ENCODE assay signal across 1 cellular context in the genomic region with DNA sequence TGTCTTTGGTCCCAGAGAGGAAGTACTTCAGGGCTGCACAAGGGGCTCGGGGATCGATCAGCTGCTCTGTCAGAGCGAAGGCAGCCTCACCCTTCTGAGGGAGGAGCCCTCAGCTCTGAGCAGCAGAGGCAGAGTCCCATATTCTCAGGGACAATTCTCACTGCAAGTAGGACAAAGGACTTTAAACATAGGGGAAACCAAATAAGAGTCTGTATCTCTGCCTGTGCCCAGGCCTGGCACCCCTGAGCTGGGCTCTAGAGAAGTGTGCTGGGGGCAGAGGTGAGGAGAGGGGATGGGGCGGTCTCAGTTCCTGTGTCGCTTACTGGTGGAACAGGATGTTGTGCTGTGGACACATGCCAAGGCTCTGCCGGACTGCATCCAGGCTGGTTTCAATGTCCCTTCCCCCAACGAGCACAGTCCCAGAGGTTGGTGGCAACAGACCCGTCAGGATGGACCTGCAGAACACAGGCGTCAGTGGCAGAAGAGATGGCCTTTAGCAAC.
A peak's percentile ranks its signal among the peaks of the same experiment; 100 is the strongest.
TF ChIP-seq lines count a peak whose summit lies in the region.

No MANE protein-coding gene starts in this region.

TF ChIP-seq in K562, 482 proteins besides CTCF, POLR2A, EP300 and RAD21 (continued from another document and continues in another):
- TF ChIP-seq, protein P1, sequence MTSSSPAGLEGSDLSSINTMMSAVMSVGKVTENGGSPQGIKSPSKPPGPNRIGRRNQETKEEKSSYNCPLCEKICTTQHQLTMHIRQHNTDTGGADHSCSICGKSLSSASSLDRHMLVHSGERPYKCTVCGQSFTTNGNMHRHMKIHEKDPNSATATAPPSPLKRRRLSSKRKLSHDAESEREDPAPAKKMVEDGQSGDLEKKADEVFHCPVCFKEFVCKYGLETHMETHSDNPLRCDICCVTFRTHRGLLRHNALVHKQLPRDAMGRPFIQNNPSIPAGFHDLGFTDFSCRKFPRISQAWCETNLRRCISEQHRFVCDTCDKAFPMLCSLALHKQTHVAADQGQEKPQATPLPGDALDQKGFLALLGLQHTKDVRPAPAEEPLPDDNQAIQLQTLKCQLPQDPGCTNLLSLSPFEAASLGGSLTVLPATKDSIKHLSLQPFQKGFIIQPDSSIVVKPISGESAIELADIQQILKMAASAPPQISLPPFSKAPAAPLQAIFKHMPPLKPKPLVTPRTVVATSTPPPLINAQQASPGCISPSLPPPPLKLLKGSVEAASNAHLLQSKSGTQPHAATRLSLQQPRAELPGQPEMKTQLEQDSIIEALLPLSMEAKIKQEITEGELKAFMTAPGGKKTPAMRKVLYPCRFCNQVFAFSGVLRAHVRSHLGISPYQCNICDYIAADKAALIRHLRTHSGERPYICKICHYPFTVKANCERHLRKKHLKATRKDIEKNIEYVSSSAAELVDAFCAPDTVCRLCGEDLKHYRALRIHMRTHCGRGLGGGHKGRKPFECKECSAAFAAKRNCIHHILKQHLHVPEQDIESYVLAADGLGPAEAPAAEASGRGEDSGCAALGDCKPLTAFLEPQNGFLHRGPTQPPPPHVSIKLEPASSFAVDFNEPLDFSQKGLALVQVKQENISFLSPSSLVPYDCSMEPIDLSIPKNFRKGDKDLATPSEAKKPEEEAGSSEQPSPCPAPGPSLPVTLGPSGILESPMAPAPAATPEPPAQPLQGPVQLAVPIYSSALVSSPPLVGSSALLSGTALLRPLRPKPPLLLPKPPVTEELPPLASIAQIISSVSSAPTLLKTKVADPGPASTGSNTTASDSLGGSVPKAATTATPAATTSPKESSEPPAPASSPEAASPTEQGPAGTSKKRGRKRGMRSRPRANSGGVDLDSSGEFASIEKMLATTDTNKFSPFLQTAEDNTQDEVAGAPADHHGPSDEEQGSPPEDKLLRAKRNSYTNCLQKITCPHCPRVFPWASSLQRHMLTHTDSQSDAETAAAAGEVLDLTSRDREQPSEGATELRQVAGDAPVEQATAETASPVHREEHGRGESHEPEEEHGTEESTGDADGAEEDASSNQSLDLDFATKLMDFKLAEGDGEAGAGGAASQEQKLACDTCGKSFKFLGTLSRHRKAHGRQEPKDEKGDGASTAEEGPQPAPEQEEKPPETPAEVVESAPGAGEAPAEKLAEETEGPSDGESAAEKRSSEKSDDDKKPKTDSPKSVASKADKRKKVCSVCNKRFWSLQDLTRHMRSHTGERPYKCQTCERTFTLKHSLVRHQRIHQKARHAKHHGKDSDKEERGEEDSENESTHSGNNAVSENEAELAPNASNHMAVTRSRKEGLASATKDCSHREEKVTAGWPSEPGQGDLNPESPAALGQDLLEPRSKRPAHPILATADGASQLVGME (CRISPR knock-in tag; IDR thresholded peaks at IDR 0.05), result no peak
- no peak for TF ChIP-seq PHF20 (IDR thresholded peaks at IDR 0.05; ENCODE audit: partially characterized antibody)
- TF ChIP-seq, protein P2, sequence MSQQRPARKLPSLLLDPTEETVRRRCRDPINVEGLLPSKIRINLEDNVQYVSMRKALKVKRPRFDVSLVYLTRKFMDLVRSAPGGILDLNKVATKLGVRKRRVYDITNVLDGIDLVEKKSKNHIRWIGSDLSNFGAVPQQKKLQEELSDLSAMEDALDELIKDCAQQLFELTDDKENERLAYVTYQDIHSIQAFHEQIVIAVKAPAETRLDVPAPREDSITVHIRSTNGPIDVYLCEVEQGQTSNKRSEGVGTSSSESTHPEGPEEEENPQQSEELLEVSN (IDR thresholded peaks at IDR 0.05; ENCODE audit: borderline replicate concordance in 1 of 2, extremely low read depth in 1 of 2, insufficient read depth in 1 of 2, insufficient read length in 1 of 2, low read depth in 1 of 2, low read length in 1 of 2, poor library complexity in 1 of 2, severe bottlenecking in 1 of 2), result no peak
- TF ChIP-seq ZBTB17 (CRISPR knock-in tag; IDR thresholded peaks at IDR 0.05), result peak; percentile 85
- TF ChIP-seq, protein P3, sequence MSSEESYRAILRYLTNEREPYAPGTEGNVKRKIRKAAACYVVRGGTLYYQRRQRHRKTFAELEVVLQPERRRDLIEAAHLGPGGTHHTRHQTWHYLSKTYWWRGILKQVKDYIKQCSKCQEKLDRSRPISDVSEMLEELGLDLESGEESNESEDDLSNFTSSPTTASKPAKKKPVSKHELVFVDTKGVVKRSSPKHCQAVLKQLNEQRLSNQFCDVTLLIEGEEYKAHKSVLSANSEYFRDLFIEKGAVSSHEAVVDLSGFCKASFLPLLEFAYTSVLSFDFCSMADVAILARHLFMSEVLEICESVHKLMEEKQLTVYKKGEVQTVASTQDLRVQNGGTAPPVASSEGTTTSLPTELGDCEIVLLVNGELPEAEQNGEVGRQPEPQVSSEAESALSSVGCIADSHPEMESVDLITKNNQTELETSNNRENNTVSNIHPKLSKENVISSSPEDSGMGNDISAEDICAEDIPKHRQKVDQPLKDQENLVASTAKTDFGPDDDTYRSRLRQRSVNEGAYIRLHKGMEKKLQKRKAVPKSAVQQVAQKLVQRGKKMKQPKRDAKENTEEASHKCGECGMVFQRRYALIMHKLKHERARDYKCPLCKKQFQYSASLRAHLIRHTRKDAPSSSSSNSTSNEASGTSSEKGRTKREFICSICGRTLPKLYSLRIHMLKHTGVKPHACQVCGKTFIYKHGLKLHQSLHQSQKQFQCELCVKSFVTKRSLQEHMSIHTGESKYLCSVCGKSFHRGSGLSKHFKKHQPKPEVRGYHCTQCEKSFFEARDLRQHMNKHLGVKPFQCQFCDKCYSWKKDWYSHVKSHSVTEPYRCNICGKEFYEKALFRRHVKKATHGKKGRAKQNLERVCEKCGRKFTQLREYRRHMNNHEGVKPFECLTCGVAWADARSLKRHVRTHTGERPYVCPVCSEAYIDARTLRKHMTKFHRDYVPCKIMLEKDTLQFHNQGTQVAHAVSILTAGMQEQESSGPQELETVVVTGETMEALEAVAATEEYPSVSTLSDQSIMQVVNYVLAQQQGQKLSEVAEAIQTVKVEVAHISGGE (CRISPR knock-in tag; IDR thresholded peaks at IDR 0.05), result peak in 2 of 3 experiments; percentile 73 to 96; a peak in 3 of 6 replicates
- no peak for TF ChIP-seq ZNF778 (CRISPR knock-in tag; IDR thresholded peaks at IDR 0.05)
- no peak for TF ChIP-seq SAP30 (IDR thresholded peaks at IDR 0.05; ENCODE audit: borderline replicate concordance, insufficient read depth, low read depth, low read length, poor library complexity, severe bottlenecking)
- TF ChIP-seq, protein P4, sequence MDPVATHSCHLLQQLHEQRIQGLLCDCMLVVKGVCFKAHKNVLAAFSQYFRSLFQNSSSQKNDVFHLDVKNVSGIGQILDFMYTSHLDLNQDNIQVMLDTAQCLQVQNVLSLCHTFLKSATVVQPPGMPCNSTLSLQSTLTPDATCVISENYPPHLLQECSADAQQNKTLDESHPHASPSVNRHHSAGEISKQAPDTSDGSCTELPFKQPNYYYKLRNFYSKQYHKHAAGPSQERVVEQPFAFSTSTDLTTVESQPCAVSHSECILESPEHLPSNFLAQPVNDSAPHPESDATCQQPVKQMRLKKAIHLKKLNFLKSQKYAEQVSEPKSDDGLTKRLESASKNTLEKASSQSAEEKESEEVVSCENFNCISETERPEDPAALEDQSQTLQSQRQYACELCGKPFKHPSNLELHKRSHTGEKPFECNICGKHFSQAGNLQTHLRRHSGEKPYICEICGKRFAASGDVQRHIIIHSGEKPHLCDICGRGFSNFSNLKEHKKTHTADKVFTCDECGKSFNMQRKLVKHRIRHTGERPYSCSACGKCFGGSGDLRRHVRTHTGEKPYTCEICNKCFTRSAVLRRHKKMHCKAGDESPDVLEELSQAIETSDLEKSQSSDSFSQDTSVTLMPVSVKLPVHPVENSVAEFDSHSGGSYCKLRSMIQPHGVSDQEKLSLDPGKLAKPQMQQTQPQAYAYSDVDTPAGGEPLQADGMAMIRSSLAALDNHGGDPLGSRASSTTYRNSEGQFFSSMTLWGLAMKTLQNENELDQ (CRISPR knock-in tag; IDR thresholded peaks at IDR 0.05; ENCODE audit: borderline replicate concordance), result no peak
- TF ChIP-seq CCNT2 (IDR thresholded peaks at IDR 0.05; ENCODE audit: borderline replicate concordance, extremely low read depth, insufficient read length, low read depth, low read length), result no peak
- no peak for TF ChIP-seq XRCC4 (IDR thresholded peaks at IDR 0.05; ENCODE audit: extremely low read depth, insufficient read depth, insufficient read length)
- TF ChIP-seq, protein P5, sequence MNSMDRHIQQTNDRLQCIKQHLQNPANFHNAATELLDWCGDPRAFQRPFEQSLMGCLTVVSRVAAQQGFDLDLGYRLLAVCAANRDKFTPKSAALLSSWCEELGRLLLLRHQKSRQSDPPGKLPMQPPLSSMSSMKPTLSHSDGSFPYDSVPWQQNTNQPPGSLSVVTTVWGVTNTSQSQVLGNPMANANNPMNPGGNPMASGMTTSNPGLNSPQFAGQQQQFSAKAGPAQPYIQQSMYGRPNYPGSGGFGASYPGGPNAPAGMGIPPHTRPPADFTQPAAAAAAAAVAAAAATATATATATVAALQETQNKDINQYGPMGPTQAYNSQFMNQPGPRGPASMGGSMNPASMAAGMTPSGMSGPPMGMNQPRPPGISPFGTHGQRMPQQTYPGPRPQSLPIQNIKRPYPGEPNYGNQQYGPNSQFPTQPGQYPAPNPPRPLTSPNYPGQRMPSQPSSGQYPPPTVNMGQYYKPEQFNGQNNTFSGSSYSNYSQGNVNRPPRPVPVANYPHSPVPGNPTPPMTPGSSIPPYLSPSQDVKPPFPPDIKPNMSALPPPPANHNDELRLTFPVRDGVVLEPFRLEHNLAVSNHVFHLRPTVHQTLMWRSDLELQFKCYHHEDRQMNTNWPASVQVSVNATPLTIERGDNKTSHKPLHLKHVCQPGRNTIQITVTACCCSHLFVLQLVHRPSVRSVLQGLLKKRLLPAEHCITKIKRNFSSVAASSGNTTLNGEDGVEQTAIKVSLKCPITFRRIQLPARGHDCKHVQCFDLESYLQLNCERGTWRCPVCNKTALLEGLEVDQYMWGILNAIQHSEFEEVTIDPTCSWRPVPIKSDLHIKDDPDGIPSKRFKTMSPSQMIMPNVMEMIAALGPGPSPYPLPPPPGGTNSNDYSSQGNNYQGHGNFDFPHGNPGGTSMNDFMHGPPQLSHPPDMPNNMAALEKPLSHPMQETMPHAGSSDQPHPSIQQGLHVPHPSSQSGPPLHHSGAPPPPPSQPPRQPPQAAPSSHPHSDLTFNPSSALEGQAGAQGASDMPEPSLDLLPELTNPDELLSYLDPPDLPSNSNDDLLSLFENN (IDR thresholded peaks at IDR 0.05; ENCODE audit: low read depth in 2 of 2, low read length in 2 of 2), result no peak
- TF ChIP-seq, protein P6, sequence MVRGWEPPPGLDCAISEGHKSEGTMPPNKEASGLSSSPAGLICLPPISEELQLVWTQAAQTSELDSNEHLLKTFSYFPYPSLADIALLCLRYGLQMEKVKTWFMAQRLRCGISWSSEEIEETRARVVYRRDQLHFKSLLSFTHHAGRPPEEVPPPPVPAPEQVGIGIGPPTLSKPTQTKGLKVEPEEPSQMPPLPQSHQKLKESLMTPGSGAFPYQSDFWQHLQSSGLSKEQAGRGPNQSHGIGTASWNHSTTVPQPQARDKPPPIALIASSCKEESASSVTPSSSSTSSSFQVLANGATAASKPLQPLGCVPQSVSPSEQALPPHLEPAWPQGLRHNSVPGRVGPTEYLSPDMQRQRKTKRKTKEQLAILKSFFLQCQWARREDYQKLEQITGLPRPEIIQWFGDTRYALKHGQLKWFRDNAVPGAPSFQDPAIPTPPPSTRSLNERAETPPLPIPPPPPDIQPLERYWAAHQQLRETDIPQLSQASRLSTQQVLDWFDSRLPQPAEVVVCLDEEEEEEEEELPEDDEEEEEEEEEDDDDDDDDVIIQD (CRISPR knock-in tag; IDR thresholded peaks at IDR 0.05), result no peak
- no peak for TF ChIP-seq ZFP36 (IDR thresholded peaks at IDR 0.05; ENCODE audit: low read depth, low read length, partially characterized antibody)
- no peak for TF ChIP-seq ZNF140 (CRISPR knock-in tag; IDR thresholded peaks at IDR 0.05)
- TF ChIP-seq, protein P7, sequence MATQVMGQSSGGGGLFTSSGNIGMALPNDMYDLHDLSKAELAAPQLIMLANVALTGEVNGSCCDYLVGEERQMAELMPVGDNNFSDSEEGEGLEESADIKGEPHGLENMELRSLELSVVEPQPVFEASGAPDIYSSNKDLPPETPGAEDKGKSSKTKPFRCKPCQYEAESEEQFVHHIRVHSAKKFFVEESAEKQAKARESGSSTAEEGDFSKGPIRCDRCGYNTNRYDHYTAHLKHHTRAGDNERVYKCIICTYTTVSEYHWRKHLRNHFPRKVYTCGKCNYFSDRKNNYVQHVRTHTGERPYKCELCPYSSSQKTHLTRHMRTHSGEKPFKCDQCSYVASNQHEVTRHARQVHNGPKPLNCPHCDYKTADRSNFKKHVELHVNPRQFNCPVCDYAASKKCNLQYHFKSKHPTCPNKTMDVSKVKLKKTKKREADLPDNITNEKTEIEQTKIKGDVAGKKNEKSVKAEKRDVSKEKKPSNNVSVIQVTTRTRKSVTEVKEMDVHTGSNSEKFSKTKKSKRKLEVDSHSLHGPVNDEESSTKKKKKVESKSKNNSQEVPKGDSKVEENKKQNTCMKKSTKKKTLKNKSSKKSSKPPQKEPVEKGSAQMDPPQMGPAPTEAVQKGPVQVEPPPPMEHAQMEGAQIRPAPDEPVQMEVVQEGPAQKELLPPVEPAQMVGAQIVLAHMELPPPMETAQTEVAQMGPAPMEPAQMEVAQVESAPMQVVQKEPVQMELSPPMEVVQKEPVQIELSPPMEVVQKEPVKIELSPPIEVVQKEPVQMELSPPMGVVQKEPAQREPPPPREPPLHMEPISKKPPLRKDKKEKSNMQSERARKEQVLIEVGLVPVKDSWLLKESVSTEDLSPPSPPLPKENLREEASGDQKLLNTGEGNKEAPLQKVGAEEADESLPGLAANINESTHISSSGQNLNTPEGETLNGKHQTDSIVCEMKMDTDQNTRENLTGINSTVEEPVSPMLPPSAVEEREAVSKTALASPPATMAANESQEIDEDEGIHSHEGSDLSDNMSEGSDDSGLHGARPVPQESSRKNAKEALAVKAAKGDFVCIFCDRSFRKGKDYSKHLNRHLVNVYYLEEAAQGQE (CRISPR knock-in tag; IDR thresholded peaks at IDR 0.05; ENCODE audit: low read depth), result no peak
